Comparison of ENCODE assay signal across 19 cellular contexts in the genomic region with DNA sequence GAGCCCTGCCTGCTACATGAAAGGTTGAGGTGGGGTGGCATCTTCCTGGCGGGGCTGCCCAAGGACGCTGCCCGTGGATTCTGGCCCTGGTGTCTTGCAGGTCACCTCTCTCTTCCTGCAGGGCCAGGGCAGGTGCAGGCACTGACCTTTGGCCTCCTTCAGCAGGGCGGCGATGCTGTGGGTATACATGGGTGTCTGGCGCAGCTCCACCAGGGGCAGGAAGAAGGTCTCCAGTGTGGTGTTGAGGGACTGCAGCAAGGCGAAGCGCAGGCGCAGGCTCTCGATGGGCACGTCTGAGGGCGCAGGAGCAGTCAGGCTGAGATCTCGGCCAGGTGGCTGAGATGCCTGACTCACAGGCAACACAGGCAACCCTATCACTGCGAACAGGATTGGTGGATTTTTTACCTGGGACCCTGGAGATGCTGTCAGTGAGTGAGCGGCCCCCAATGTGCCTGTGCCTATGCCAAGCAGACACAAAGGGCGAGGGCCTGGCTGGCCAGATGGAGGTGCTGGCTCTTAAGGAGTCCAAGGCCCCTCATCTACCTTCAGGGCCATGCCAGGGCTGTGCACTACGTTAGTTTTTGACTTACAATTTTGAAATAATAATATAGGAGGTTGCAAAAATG. TPM values are rescaled to one million over a fixed set of nuclear protein-coding genes. Genes with fewer than 3 reads are reported as not detected.
DNase-seq lines count a peak whose midpoint lies in the region; ATAC-seq and TF ChIP-seq lines count a peak whose summit lies in the region.
"Had no signal": no experiment of that assay in that cellular context is flagged by ENCODE, and none has a peak within 500 bp of the region (broad histone marks: within the 10 kb centered on the region; RNA-seq: fewer than 3 reads in every experiment).

No MANE protein-coding gene starts in this region.

- no peaks in the 10 kb centered on the region for H3K4me1 ChIP-seq in mucosa of descending colon (ENCODE audit: low read depth)
- no peaks in the 10 kb centered on the region for H3K4me1 ChIP-seq in Karpas-422 (ENCODE audit: low read length)

- no peak for TF ChIP-seq CTCF in RWPE1 (conservative IDR thresholded peaks at IDR 0.05; ENCODE audit: low read depth)
- TF ChIP-seq CTCF in mucosa of descending colon (IDR thresholded peaks at IDR 0.05) = no peak

- H3K4me3 ChIP-seq in H7 (ENCODE audit: insufficient read depth, low read depth, low read length) (no peak overlapping the region), mucosa of descending colon (no peak overlapping the region), Karpas-422 (ENCODE audit: low read length) (no peak overlapping the region)

- peak; percentile 14 for ATAC-seq in mucosa of descending colon
- ATAC-seq in stimulated activated memory B cell treated with anti-CD40 and anti-IgM and Interleukin-4, amounts not matched to agents 10 μg/mL and 1 μg/mL and 100 μg/mL, for 72 hours = no peak
- no peak for ATAC-seq in HG03521 (IDR thresholded peaks at IDR 0.05; ENCODE audit: unreplicated experiment)

- POLR2A ChIA-PET in RWPE1 (lab: Yijun Ruan, JAX; ENCODE audit: low non-redundant PET) = no interaction called here

- H3K4me3 Mint-ChIP-seq in stimulated activated memory B cell treated with anti-CD40 and anti-IgM and Interleukin-4, amounts not matched to agents 10 μg/mL and 1 μg/mL and 100 μg/mL, for 72 hours = no peak overlapping the region
- H3K4me3 Mint-ChIP-seq: CD4-positive, alpha-beta memory T cell had no signal

- peaks cover 2% of the 10 kb centered on the region for H3K36me3 ChIP-seq in H7 (replicated peaks; ENCODE audit: control insufficient read depth, insufficient read depth, low read length)
- peaks cover 8% of the 10 kb centered on the region for H3K36me3 ChIP-seq in mucosa of descending colon (ENCODE audit: low read depth)
- H3K36me3 ChIP-seq in Karpas-422 (ENCODE audit: insufficient read depth, low read length) = peaks cover 4% of the 10 kb centered on the region; the same call in 1 of the 2 replicates

- H3K27me3 ChIP-seq in H7 (ENCODE audit: control insufficient read depth, insufficient read depth, low read length) (no peaks in the 10 kb centered on the region), Karpas-422 (ENCODE audit: low read length) (no peaks in the 10 kb centered on the region)

- H4K20me1 ChIP-seq in Karpas-422 (ENCODE audit: insufficient read depth, low read depth, low read length) = no peaks in the 10 kb centered on the region

- no peaks in the 10 kb centered on the region for H3K9me3 Mint-ChIP-seq in stimulated activated memory B cell treated with anti-CD40 and anti-IgM and Interleukin-4, amounts not matched to agents 10 μg/mL and 1 μg/mL and 100 μg/mL, for 72 hours
- H3K9me3 Mint-ChIP-seq: CD4-positive, alpha-beta memory T cell had no signal

- H3K9me3 ChIP-seq in mucosa of descending colon = no peaks in the 10 kb centered on the region
- H3K9me3 ChIP-seq in Karpas-422 (ENCODE audit: low read length) = no peaks in the 10 kb centered on the region

- DNase-seq in H7 = peak; percentile 37
- DNase-seq in RWPE1 (ENCODE audit: low spot score) = no peak
- no peak for DNase-seq in mucosa of descending colon
- no peak for DNase-seq in NCI-H82 (lab: John Stamatoyannopoulos, UW)
- no peak for DNase-seq in Karpas-422
- DNase-seq: C1 segment of cervical spinal cord, DMS 273 treated with DMSO at 0.1 percent for 48 hours, MV-4-11, NCI-H1105 treated with DMSO at 0.1 percent for 48 hours, NCI-H146, NCI-H1930, NCI-H2107, NCI-H446, NCI-H526, RPMI8226, SHP77 treated with DMSO at 0.1 percent for 48 hours had no signal

- intact Hi-C loops in mucosa of descending colon (cut with DNase I, micrococcal nuclease) = no loop called here

- no peaks in the 10 kb centered on the region for H3K9me2 ChIP-seq in Karpas-422 (replicated peaks; ENCODE audit: insufficient read depth, low read length)

- no peak overlapping the region for H3K9ac ChIP-seq in Karpas-422 (ENCODE audit: low read length)

- no peak overlapping the region for H3K4me2 ChIP-seq in Karpas-422 (ENCODE audit: low read depth, low read length, poor library complexity, severe bottlenecking)

- H3K27ac Mint-ChIP-seq in stimulated activated memory B cell treated with anti-CD40 and anti-IgM and Interleukin-4, amounts not matched to agents 10 μg/mL and 1 μg/mL and 100 μg/mL, for 72 hours = peak overlapping the region; percentile 35

- CTCF ChIA-PET in RWPE1 (lab: Yijun Ruan, JAX) = interaction anchor here (0.6 kb wide), 1 partner anchor 18 kb away, joined by 4 read pairs; no protein-coding TSS in a partner anchor

- H2AFZ ChIP-seq in Karpas-422 (ENCODE audit: low read length) = no peak overlapping the region

- peaks cover 7% of the 10 kb centered on the region for H3K4me1 Mint-ChIP-seq in stimulated activated memory B cell treated with anti-CD40 and anti-IgM and Interleukin-4, amounts not matched to agents 10 μg/mL and 1 μg/mL and 100 μg/mL, for 72 hours

- no peaks in the 10 kb centered on the region for H3K79me2 ChIP-seq in Karpas-422 (ENCODE audit: low read length)

- H3K36me3 Mint-ChIP-seq in stimulated activated memory B cell treated with anti-CD40 and anti-IgM and Interleukin-4, amounts not matched to agents 10 μg/mL and 1 μg/mL and 100 μg/mL, for 72 hours = peaks cover 51% of the 10 kb centered on the region

- no peaks in the 10 kb centered on the region for H3K27me3 Mint-ChIP-seq in stimulated activated memory B cell treated with anti-CD40 and anti-IgM and Interleukin-4, amounts not matched to agents 10 μg/mL and 1 μg/mL and 100 μg/mL, for 72 hours
- H3K27me3 Mint-ChIP-seq: CD4-positive, alpha-beta memory T cell had no signal

- H3K27ac ChIP-seq in RWPE1 (peak overlapping the region; percentile 7; the same call in 1 of the 2 replicates), Karpas-422 (ENCODE audit: low read length) (no peak overlapping the region)

RNA-seq across cellular contexts. Expression of a gene that starts 45.7 kb away (rescaled TPM):
- 21.1 and 24.2 TPM in 2 replicates for total RNA-seq in H7 (2014; rRNA removed; shearing (Covaris generic))
- total RNA-seq in mucosa of descending colon = 10 to 100 TPM; 34.0 to 59.6 (median 35.9) TPM
- total RNA-seq in Karpas-422 (2014; rRNA removed; shearing (Covaris generic); ENCODE audit: low replicate concordance) = 52.1 and 86.1 TPM in 2 replicates
